Comparison of ENCODE assay signal across 13 cellular contexts in genomic region chr3:124036214-124036613, GRCh38. TPM values are rescaled to one million over a fixed set of nuclear protein-coding genes. Genes with fewer than 3 reads are reported as not detected.
A peak's percentile ranks its signal among the peaks of the same experiment; 100 is the strongest.
DNase-seq lines count a peak whose midpoint lies in the region; ATAC-seq and TF ChIP-seq lines count a peak whose summit lies in the region.
"Not testable (repeated sequence)": the region's sequence is repeated elsewhere in the genome, so short reads cannot be mapped to it uniquely, and the experiment has no call there.
"Had no signal": no experiment of that assay in that cellular context is flagged by ENCODE, and none has a peak within 500 bp of the region (broad histone marks: within the 10 kb centered on the region; RNA-seq: fewer than 3 reads in every experiment).

No MANE protein-coding gene starts in this region.

- H3K4me3 Mint-ChIP-seq in brain: peak overlapping the region in 4 of 5 experiments; percentile 30 to 92 (median 88)
- peak overlapping the region; percentile 25 for H3K4me3 Mint-ChIP-seq in natural killer cell
- peak overlapping the region; percentile 5 for H3K4me3 Mint-ChIP-seq in type B pancreatic cell

- POLR2A ChIA-PET in HEK293 (lab: Yijun Ruan, JAX): not testable (repeated sequence)

- ATAC-seq in natural killer cell; thoracic aorta (ENCODE audit: insufficient number of reproducible peaks, low FRiP score, low read depth): not testable (repeated sequence)

- not testable (repeated sequence) for TF ChIP-seq CTCF in HEK293 (tag by site-specific recombination; IDR thresholded peaks at IDR 0.05); brain (conservative IDR thresholded peaks at IDR 0.05); esophagus muscularis mucosa (IDR thresholded peaks at IDR 0.05); natural killer cell (IDR thresholded peaks at IDR 0.05); neural cell (IDR thresholded peaks at IDR 0.05; ENCODE audit: poor library complexity, severe bottlenecking); thoracic aorta (IDR thresholded peaks at IDR 0.05); type B pancreatic cell (conservative IDR thresholded peaks at IDR 0.05)

- 100% methylated on average over 3 of the region's 3 CpGs for WGBS in esophagus muscularis mucosa

- TF ChIP-seq POLR2A in esophagus muscularis mucosa (IDR thresholded peaks at IDR 0.05; ENCODE audit: low read depth): not testable (repeated sequence)

- peaks cover 34% of the 10 kb centered on the region for H4K20me1 ChIP-seq in neural cell (ENCODE audit: insufficient read depth)

- H3K4me1 ChIP-seq in HEK293 (ENCODE audit: control insufficient read depth, insufficient read depth, low read length): not testable (repeated sequence)
- H3K4me1 ChIP-seq in esophagus muscularis mucosa: peaks cover 9 to 39% (median 27%) of the 10 kb centered on the region in 4 donors
- H3K4me1 ChIP-seq in thoracic aorta (ENCODE audit: control insufficient read depth in 1 of 2, low read depth in 2 of 2): peaks cover 14 to 62% of the 10 kb centered on the region in 2 donors

- not testable (repeated sequence) for H3K27me3 Mint-ChIP-seq in brain
- peaks cover 15 to 23% of the 10 kb centered on the region in 2 donors for H3K27me3 Mint-ChIP-seq in natural killer cell (ENCODE audit: low read depth in 2 of 2)
- H3K27me3 Mint-ChIP-seq in type B pancreatic cell: peaks cover 24% of the 10 kb centered on the region

- not testable (repeated sequence) for H3K27ac Mint-ChIP-seq in brain, natural killer cell, type B pancreatic cell

- H2AFZ ChIP-seq in neural cell (ENCODE audit: low read depth, low read length): not testable (repeated sequence)

- TF ChIP-seq RAD21 in neural cell (conservative IDR thresholded peaks at IDR 0.05): not testable (repeated sequence)

- H3K9me3 Mint-ChIP-seq in brain, natural killer cell, type B pancreatic cell: not testable (repeated sequence)

- H3K27ac ChIP-seq in HEK293 (ENCODE audit: extremely low read depth, low read depth, low read length); esophagus muscularis mucosa (replicated peaks in 1 of 4); neural cell (ENCODE audit: low read length): not testable (repeated sequence)
- H3K27ac ChIP-seq in thoracic aorta: peak overlapping the region in 1 of 2 donors; percentile 81

- not testable (repeated sequence) for H3K9ac ChIP-seq in neural cell (ENCODE audit: low read length)

- not testable (repeated sequence) for TF ChIP-seq EP300 in esophagus muscularis mucosa (IDR thresholded peaks at IDR 0.05); neural cell (conservative IDR thresholded peaks at IDR 0.05; ENCODE audit: poor library complexity, severe bottlenecking)

- not testable (repeated sequence) for H3K36me3 ChIP-seq in HEK293 (ENCODE audit: control insufficient read depth in 2 of 2, insufficient read depth in 1 of 2, low read length in 2 of 2); esophagus muscularis mucosa; neural cell (ENCODE audit: insufficient read depth, low read length); thoracic aorta

- intact Hi-C loops in esophagus muscularis mucosa (cut with DNase I); natural killer cell (cut with micrococcal nuclease): not testable (repeated sequence)

- peaks cover 78% of the 10 kb centered on the region for H3K79me2 ChIP-seq in neural cell (replicated peaks; ENCODE audit: insufficient read depth, low read length)

- peak overlapping the region; percentile 95 for H3K4me2 ChIP-seq in neural cell (ENCODE audit: low read length)

- peaks cover 0 to 11% (median 0%) of the 10 kb centered on the region in 4 donors for H3K27me3 ChIP-seq in esophagus muscularis mucosa
- H3K27me3 ChIP-seq in neural cell (ENCODE audit: insufficient read depth, low read depth, low read length); thoracic aorta (replicated peaks; ENCODE audit: insufficient read depth): not testable (repeated sequence)

- H3K4me1 Mint-ChIP-seq in brain: peaks cover 33% of the 10 kb centered on the region
- H3K4me1 Mint-ChIP-seq in natural killer cell: peaks cover 0 to 13% of the 10 kb centered on the region in 2 donors
- peaks cover 22% of the 10 kb centered on the region for H3K4me1 Mint-ChIP-seq in type B pancreatic cell (ENCODE audit: unreplicated experiment)

- CTCF ChIA-PET in HEK293 (lab: Yijun Ruan, JAX): interaction anchor here (0.7 kb wide), 1 partner anchor 44 kb away, joined by 4 read pairs; no protein-coding TSS in a partner anchor

- H3K9me2 ChIP-seq in neural cell (ENCODE audit: insufficient read depth, low read length): not testable (repeated sequence)

- DNase-seq in esophagus muscularis mucosa (ENCODE audit: extremely low spot score): peak; percentile 29
- not testable (repeated sequence) for DNase-seq in natural killer cell; thoracic aorta (ENCODE audit: low spot score); type B pancreatic cell (ENCODE audit: extremely low spot score, unreplicated experiment)

- H3K36me3 Mint-ChIP-seq in brain, natural killer cell, type B pancreatic cell: not testable (repeated sequence)

- not testable (repeated sequence) for H3F3A ChIP-seq in neural cell (ENCODE audit: insufficient read depth, low read length, poor library complexity, severe bottlenecking)

- not testable (repeated sequence) for H3K4me3 ChIP-seq in HEK293 (ENCODE audit: low read depth, low read length); esophagus muscularis mucosa
- peak overlapping the region; percentile 86 for H3K4me3 ChIP-seq in neural cell (ENCODE audit: low read length)
- H3K4me3 ChIP-seq in thoracic aorta: peak overlapping the region; percentile 84

- not testable (repeated sequence) for H3K9me3 ChIP-seq in HEK293 (ENCODE audit: control insufficient read depth, insufficient read depth, low read depth, low read length); esophagus muscularis mucosa; neural cell (ENCODE audit: low read length); thoracic aorta

TF ChIP-seq in HEK293, 187 proteins besides CTCF, POLR2A, EP300 and RAD21:
- peak; percentile 82 for TF ChIP-seq ZNF146 (tag by site-specific recombination; IDR thresholded peaks at IDR 0.05)
TF ChIP-seq in HEK293: peak in this region for 1; not testable (repeated sequence) for 186.

RNA-seq across cellular contexts. Expression of gene KALRN, which starts 3.0 kb away (rescaled TPM):
- polyA plus RNA-seq in brain (ENCODE audit: insufficient read depth, low read depth, low replicate concordance) (25.6 TPM), neural cell (61.6 and 86.7 TPM in 2 replicates)
- total RNA-seq in esophagus muscularis mucosa (10 to 100 TPM; 20.8 to 49.7 (median 28.7) TPM), natural killer cell (1 to 10 TPM; 1.5 to 4.2 (median 2.3) TPM), thoracic aorta (100 to 1,000 TPM; 418 to 748 TPM), type B pancreatic cell (ENCODE audit: low replicate concordance) (36.4 and 57.0 TPM in 2 replicates)
- polyA minus RNA-seq in neural cell: 338 and 413 TPM in 2 replicates

RNA-seq across cellular contexts. Expression of gene ROPN1, which starts 44.3 kb away (rescaled TPM):
- polyA plus RNA-seq in brain (ENCODE audit: insufficient read depth, low read depth, low replicate concordance) (not detected), neural cell (not detected in 2 replicates)
- total RNA-seq in esophagus muscularis mucosa (not detected), natural killer cell (not detected), thoracic aorta (not detected), type B pancreatic cell (ENCODE audit: low replicate concordance) (not detected in 2 replicates)
- polyA minus RNA-seq in neural cell: not detected in 2 replicates
- total RNA-seq: A673; Caco-2; Calu3; CD4-positive, alpha-beta T cell; CD8-positive, alpha-beta T cell had no signal
- polyA plus RNA-seq: BJ had no signal

Comparison
In these comparisons a context has a peak if more than half of its experiments do, and no peak if none do; other contexts are left out.
1. H3K4me3 Mint-ChIP-seq: peak in every context shown above with its lines; median percentile 88 in brain; 25 in natural killer cell; 5 in type B pancreatic cell.